Comparison of ENCODE assay signal across 2 cellular contexts in the genomic region with DNA sequence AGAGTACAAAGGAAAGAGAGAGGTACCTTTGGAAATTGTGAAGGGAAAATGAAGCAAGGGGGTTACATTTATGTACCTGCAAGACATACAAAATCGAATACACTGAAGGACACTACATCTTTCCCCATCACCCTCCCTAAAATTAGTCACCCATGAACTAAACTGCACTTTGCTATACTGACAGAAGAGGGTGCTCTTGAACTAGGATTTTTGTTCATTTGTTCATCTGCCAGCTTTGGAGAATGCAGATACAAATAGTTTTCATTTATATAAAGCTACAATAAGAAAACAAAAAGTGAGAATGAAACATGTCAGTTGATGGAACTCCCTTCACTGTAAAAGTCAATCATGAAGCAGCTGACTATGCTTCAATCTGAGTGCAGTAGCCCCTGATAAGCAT.
TF ChIP-seq lines count a peak whose summit lies in the region.

No MANE protein-coding gene starts in this region.

TF ChIP-seq in GM12878, 131 proteins besides CTCF, POLR2A, EP300 and RAD21:
- peak; percentile 36; the same call in 1 of the 2 replicates for TF ChIP-seq SMC3 (IDR thresholded peaks at IDR 0.05; ENCODE audit: borderline replicate concordance, low read length)
- TF ChIP-seq MYC (IDR thresholded peaks at IDR 0.05; ENCODE audit: insufficient read depth, insufficient read length, insufficient replicate concordance, low read length, severe bottlenecking) = no peak

TF ChIP-seq in SK-N-SH, 30 proteins besides CTCF, POLR2A, EP300 and RAD21:
- TF ChIP-seq TEAD4 (IDR thresholded peaks at IDR 0.05; ENCODE audit: borderline replicate concordance, insufficient read depth) = no peak
- TF ChIP-seq GABPA (IDR thresholded peaks at IDR 0.05; ENCODE audit: low read depth) = no peak
- TF ChIP-seq TAF1 (IDR thresholded peaks at IDR 0.05; ENCODE audit: borderline replicate concordance, low read depth, low read length) = no peak
- no peak for TF ChIP-seq FOXM1 (IDR thresholded peaks at IDR 0.05; ENCODE audit: low read depth)
- no peak for TF ChIP-seq CHD2 (IDR thresholded peaks at IDR 0.05; ENCODE audit: low read length, partially characterized antibody)
- TF ChIP-seq MXI1 (IDR thresholded peaks at IDR 0.05; ENCODE audit: low read depth, low read length) = no peak
- no peak for TF ChIP-seq EZH2phosphoT487 (IDR thresholded peaks at IDR 0.05; ENCODE audit: borderline replicate concordance, low read depth)
- TF ChIP-seq YY1 (IDR thresholded peaks at IDR 0.05; ENCODE audit: low read depth) = no peak
- TF ChIP-seq NRF1 (IDR thresholded peaks at IDR 0.05; ENCODE audit: low read depth, low read length) = no peak
- TF ChIP-seq REST (IDR thresholded peaks at IDR 0.05; ENCODE audit: low read depth, low read length) = no peak
- TF ChIP-seq POLR2AphosphoS5 (IDR thresholded peaks at IDR 0.05; ENCODE audit: low read depth, low read length) = no peak
- no peak for TF ChIP-seq ZBTB33 (IDR thresholded peaks at IDR 0.05; ENCODE audit: borderline replicate concordance, low read depth)
- TF ChIP-seq, protein P1, sequence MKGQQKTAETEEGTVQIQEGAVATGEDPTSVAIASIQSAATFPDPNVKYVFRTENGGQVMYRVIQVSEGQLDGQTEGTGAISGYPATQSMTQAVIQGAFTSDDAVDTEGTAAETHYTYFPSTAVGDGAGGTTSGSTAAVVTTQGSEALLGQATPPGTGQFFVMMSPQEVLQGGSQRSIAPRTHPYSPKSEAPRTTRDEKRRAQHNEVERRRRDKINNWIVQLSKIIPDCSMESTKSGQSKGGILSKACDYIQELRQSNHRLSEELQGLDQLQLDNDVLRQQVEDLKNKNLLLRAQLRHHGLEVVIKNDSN (IDR thresholded peaks at IDR 0.05; ENCODE audit: borderline replicate concordance, low read depth) = no peak
- TF ChIP-seq FOXJ3 (CRISPR knock-in tag; IDR thresholded peaks at IDR 0.05) = no peak
- TF ChIP-seq MEF2A (IDR thresholded peaks at IDR 0.05; ENCODE audit: borderline replicate concordance, low read depth) = no peak
- no peak for TF ChIP-seq RFX5 (IDR thresholded peaks at IDR 0.05; ENCODE audit: low read length)
- TF ChIP-seq USF2 (IDR thresholded peaks at IDR 0.05; ENCODE audit: borderline replicate concordance, low read depth, low read length) = no peak
- no peak for TF ChIP-seq SMC3 (IDR thresholded peaks at IDR 0.05; ENCODE audit: low read depth, low read length)
- no peak for TF ChIP-seq IRF3 (IDR thresholded peaks at IDR 0.05; ENCODE audit: low read depth, low read length)
